In genomic region chrX:114075073-114075673, GRCh38 we compare ENCODE assay signal across 1 cellular context.
TF ChIP-seq lines count a peak whose summit lies in the region.

No MANE protein-coding gene starts in this region.

TF ChIP-seq in endothelial cell of umbilical vein, 7 proteins besides CTCF, POLR2A, EP300 and RAD21 (continued from another document):
- TF ChIP-seq MAX (IDR thresholded peaks at IDR 0.05; ENCODE audit: insufficient read depth, insufficient read length) (no peak), POLR2AphosphoS5 (IDR thresholded peaks at IDR 0.05; ENCODE audit: insufficient read depth, low read depth, low read length) (no peak)
